ENCODE assay signal across 13 cellular contexts in the genomic region with DNA sequence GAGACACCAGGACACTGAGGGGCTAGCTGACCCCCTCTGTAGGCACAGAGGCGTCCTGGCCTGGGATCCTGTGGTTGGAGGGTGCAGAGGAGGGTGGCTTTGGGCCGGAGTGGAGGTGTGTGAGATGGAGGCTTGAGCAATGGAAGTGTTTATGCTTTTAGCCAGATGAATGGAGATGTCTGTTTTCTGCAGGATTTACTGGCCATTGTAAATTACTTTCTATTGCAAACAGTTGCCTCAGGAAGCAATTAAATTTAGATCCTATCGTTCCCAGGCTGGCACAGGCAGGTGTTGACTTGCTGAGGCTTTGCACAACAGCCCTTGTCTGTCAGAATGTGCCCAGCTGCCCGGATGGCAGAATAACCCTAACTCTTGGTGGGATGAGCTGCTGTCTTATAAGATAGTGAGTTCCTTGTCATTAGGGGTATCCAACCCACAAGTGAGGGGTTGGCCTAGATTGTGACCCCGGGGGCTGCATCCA. TPM values are rescaled to one million over a fixed set of nuclear protein-coding genes. Genes with fewer than 3 reads are reported as not detected.
DNase-seq lines count a peak whose midpoint lies in the region; ATAC-seq and TF ChIP-seq lines count a peak whose summit lies in the region.
"Had no signal": no experiment of that assay in that cellular context is flagged by ENCODE, and none has a peak within 500 bp of the region (broad histone marks: within the 10 kb centered on the region; RNA-seq: fewer than 3 reads in every experiment).

No MANE protein-coding gene starts in this region.

- no peak for ATAC-seq in HG03378 (IDR thresholded peaks at IDR 0.05; ENCODE audit: unreplicated experiment)

- H3K27me3 ChIP-seq in suprapubic skin, result no peaks in the 10 kb centered on the region

- H3K9me3 ChIP-seq in suprapubic skin, result no peaks in the 10 kb centered on the region

- peaks cover 80% of the 10 kb centered on the region for H3K4me1 ChIP-seq in suprapubic skin

- TF ChIP-seq EP300 in suprapubic skin (IDR thresholded peaks at IDR 0.05), result no peak

- no peaks in the 10 kb centered on the region for H3K36me3 ChIP-seq in suprapubic skin

- no peak for TF ChIP-seq POLR2A in suprapubic skin (IDR thresholded peaks at IDR 0.05)

- no peak overlapping the region for H3K4me3 ChIP-seq in suprapubic skin
- H3K4me3 ChIP-seq: SK-N-MC had no signal

- TF ChIP-seq CTCF in suprapubic skin (IDR thresholded peaks at IDR 0.05), result no peak

- WGBS in suprapubic skin, result 31% methylated on average over 5 of the region's 5 CpGs

- DNase-seq in NCI-H146 (lab: John Stamatoyannopoulos, UW) (peak; percentile 12), NCI-H146 treated with DMSO at 0.1 percent for 48 hours (lab: John Stamatoyannopoulos, UW; ENCODE audit: unreplicated experiment) (no peak), NCI-H69 (lab: John Stamatoyannopoulos, UW) (peak; percentile 54), epithelial cell of prostate (ENCODE audit: low read depth, low spot score) (peak; percentile 62), suprapubic skin (ENCODE audit: low spot score in 2 of 2) (peak in 1 of 2 donors; percentile 59), 8988T (no peak), GM03348 (ENCODE audit: low spot score) (no peak)
- DNase-seq: activated CD4-positive, alpha-beta T cell treated with anti-CD3 and anti-CD28 coated beads, Interleukin-2, amount 50 U/mL, for 48 hours; foreskin fibroblast; NCI-H1436; stimulated activated naive CD4-positive, alpha-beta T cell treated with Interleukin-2 at 50 U/mL for 16 hours had no signal

- H3K27ac ChIP-seq in epithelial cell of prostate, result peak overlapping the region; percentile 58
- peak overlapping the region; percentile 81 for H3K27ac ChIP-seq in suprapubic skin
- H3K27ac ChIP-seq: SK-N-MC had no signal

RNA-seq across cellular contexts. Expression of a gene that starts 1.8 kb away (rescaled TPM):
- total RNA-seq in suprapubic skin, result 10 to 100 TPM; 11.4 to 22.4 (median 15.0) TPM

RNA-seq across cellular contexts. Expression of a gene that starts 29.6 kb away (rescaled TPM):
- total RNA-seq in suprapubic skin, result 1 to 10 TPM in 3 of 4 donors, under 1 TPM in 1; 0.52 to 2.6 (median 1.5) TPM

Comparison
In these comparisons a context has a peak if more than half of its experiments do, and no peak if none do; other contexts are left out.
1. DNase-seq: peak in NCI-H146 (single experiment), NCI-H69 (single experiment) and epithelial cell of prostate (single experiment); none in NCI-H146 treated with DMSO at 0.1 percent for 48 hours (single experiment), 8988T (single experiment) and GM03348 (single experiment).